In the genomic region with DNA sequence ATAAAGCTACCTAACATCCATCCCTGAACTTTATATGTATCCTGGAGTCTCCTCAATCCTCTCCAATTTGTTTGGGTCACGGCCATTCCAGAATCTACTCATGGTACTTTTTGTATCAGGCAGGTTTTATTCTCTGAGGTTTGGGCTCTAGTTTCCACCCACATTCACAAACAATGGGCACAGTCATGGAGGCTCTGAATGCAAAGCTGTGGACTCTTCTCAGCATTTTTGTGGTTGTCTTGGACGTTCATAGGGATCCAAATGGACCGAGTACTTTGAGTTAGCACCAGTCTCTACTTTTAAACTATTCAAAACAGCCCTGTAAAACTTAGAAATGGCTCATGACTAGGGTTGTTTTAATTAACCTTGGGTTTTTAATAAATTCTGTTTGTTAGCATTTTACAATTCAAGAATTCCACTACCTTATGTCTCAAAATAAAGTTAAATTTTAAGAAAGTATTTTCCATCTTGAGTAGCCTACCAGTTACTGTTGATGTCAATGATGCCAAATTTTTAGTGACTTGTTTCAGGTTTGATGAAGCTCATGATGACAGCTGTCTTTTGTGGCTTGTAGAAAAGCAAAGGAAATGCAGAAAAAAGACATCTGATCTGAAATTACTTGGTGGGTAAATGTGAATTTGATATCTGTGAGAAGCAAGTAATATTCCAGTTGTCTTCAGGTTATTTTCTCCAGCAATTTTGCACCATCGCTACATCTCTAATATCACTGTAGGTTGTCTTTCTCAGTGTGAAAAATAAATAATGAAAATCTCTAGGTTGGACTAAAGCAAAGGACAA, we compare ENCODE assay signal across 19 cellular contexts.
"Had no signal": no experiment of that assay in that cellular context is flagged by ENCODE, and none has a peak within 500 bp of the region (broad histone marks: within the 10 kb centered on the region; RNA-seq: fewer than 3 reads in every experiment).

No MANE protein-coding gene starts in this region.

- H3K4me2 ChIP-seq: smooth muscle cell had no signal

- H3K9ac ChIP-seq: parathyroid adenoma had no signal

- H3K27ac ChIP-seq: body of pancreas, heart left ventricle, lower lobe of right lung, neutrophil, parathyroid adenoma, testis, VCaP had no signal

- H3K4me3 ChIP-seq: body of pancreas, heart left ventricle, lower lobe of right lung, smooth muscle cell, testis had no signal

- H3K79me2 ChIP-seq: parathyroid adenoma had no signal

- H2AFZ ChIP-seq: parathyroid adenoma had no signal

- H3K36me3 ChIP-seq: heart left ventricle, lower lobe of right lung, neutrophil had no signal

- FAIRE-seq: kidney had no signal

- H3K4me1 ChIP-seq: body of pancreas, parathyroid adenoma, testis had no signal

- DNase-seq: activated CD4-positive, alpha-beta T cell treated with anti-CD3 and anti-CD28 coated beads, Interleukin-2, amount 10 ng/mL, durations not matched to agents 24 days and 14 days; activated CD8-positive, alpha-beta memory T cell treated with anti-CD3 and anti-CD28 coated beads, Interleukin-2, amount 10 ng/mL, durations not matched to agents 7 days and 5 days; activated CD8-positive, alpha-beta T cell treated with anti-CD3 and anti-CD28 coated beads for 36 hours; activated gamma-delta T cell; activated naive CD4-positive, alpha-beta T cell treated with anti-CD3 and anti-CD28 coated beads, Interleukin-2, amount 50 U/mL, for 16 hours; activated naive CD8-positive, alpha-beta T cell treated with anti-CD3 and anti-CD28 coated beads, Interleukin-2, amount 50 U/mL, for 24 hours; body of pancreas; heart left ventricle; kidney; lower lobe of right lung; stimulated activated CD4-positive, alpha-beta T cell treated with anti-CD3 and anti-CD28 coated beads, Interleukin-15, amount 100 ng/mL, for 24 hours; stimulated activated CD8-positive, alpha-beta memory T cell treated with anti-CD3 and anti-CD28 coated beads, Interleukin-4, amount 100 ng/mL, for 48 hours; stimulated activated naive B cell treated with anti-CD40 and anti-IgM and Interleukin-4, amounts not matched to agents 10 μg/mL and 1 μg/mL and 100 μg/mL, for 72 hours; T-cell; testis had no signal

- H3K9me3 ChIP-seq: lower lobe of right lung, neutrophil, testis had no signal

- H3K27me3 ChIP-seq: body of pancreas, heart left ventricle, testis had no signal
